28 cellular contexts compared by ENCODE assay signal in genomic region chr10:77583527-77583926, GRCh38. TPM values are rescaled to one million over a fixed set of nuclear protein-coding genes. Genes with fewer than 3 reads are reported as not detected.
DNase-seq lines count a peak whose midpoint lies in the region; ATAC-seq and TF ChIP-seq lines count a peak whose summit lies in the region.
"Had no signal": no experiment of that assay in that cellular context is flagged by ENCODE, and none has a peak within 500 bp of the region (broad histone marks: within the 10 kb centered on the region; RNA-seq: fewer than 3 reads in every experiment).

No MANE protein-coding gene starts in this region.

- TF ChIP-seq CTCF in mammary epithelial cell (conservative IDR thresholded peaks at IDR 0.05 in 1 of 2, IDR thresholded peaks at IDR 0.05 in 1 of 2; ENCODE audit: extremely low read depth in 1 of 2, insufficient read depth in 1 of 2, low read depth in 1 of 2, low read length in 2 of 2) (no peak), breast epithelium (IDR thresholded peaks at IDR 0.05) (no peak), PC-9 (conservative IDR thresholded peaks at IDR 0.05) (no peak)

- ATAC-seq in esophagus mucosa (peak; percentile 95), GM21529 (IDR thresholded peaks at IDR 0.05; ENCODE audit: unreplicated experiment) (no peak), GM21576 (IDR thresholded peaks at IDR 0.05; ENCODE audit: unreplicated experiment) (no peak)
- ATAC-seq: gastrocnemius medialis had no signal

- in situ Hi-C loops in mammary epithelial cell (cut with MboI; ENCODE audit: low sequenced_read_pairs in 2 of 2), result no loop called here

- dilution Hi-C loops in mammary epithelial cell (cut with HindIII; ENCODE audit: low sequenced_read_pairs), result no loop called here

- H2AFZ ChIP-seq in mammary epithelial cell (ENCODE audit: low read depth, low read length) (no peak overlapping the region), PC-9 (no peak overlapping the region)
- H2AFZ ChIP-seq: hepatocyte had no signal

- peak overlapping the region; percentile 9 for H3K4me2 ChIP-seq in mammary epithelial cell (ENCODE audit: insufficient read depth, low read depth, low read length)
- peak overlapping the region; percentile 58 for H3K4me2 ChIP-seq in PC-9
- H3K4me2 ChIP-seq: BLaER1, hepatocyte had no signal

- H3K79me2 ChIP-seq in mammary epithelial cell (ENCODE audit: insufficient read depth, low read length) (peaks cover 26% of the 10 kb centered on the region), PC-9 (ENCODE audit: low read depth) (no peaks in the 10 kb centered on the region)

- H3K27ac ChIP-seq in mammary epithelial cell (ENCODE audit: insufficient read depth, low read depth, low read length) (peak overlapping the region; percentile 47), breast epithelium (no peak overlapping the region), PC-9 (peak overlapping the region; percentile 88)
- H3K27ac ChIP-seq: BLaER1, colonic mucosa, hepatocyte, left ventricle myocardium inferior, tibial artery had no signal

- H3K27me3 ChIP-seq in mammary epithelial cell (ENCODE audit: insufficient read depth, low read length) (no peaks in the 10 kb centered on the region), breast epithelium (no peaks in the 10 kb centered on the region), PC-9 (ENCODE audit: insufficient read depth, low read depth) (no peaks in the 10 kb centered on the region)
- H3K27me3 ChIP-seq: BLaER1, brain microvascular endothelial cell, colonic mucosa, esophagus squamous epithelium, gastrocnemius medialis, hepatocyte, tibial artery had no signal

- intact Hi-C loops in mammary epithelial cell (cut with micrococcal nuclease) (no loop called here), breast epithelium (cut with DNase I; ENCODE audit: low total_unique reads) (no loop called here), PC-9 (cut with micrococcal nuclease; ENCODE audit: unreplicated experiment) (loop anchor here (5.0 kb wide), 1 partner anchor 71 kb away; no protein-coding TSS in a partner anchor)

- no peak for TF ChIP-seq POLR2A in breast epithelium (IDR thresholded peaks at IDR 0.05)

- peaks cover 63% of the 10 kb centered on the region for H3F3A ChIP-seq in PC-9 (ENCODE audit: insufficient read depth, low read depth)

- DNase-seq in mammary epithelial cell (peak; percentile 72), breast epithelium (ENCODE audit: low spot score in 2 of 2) (no peak), PC-9 (peak; percentile 21 to 85), NCI-H1436 treated with DMSO at 0.1 percent for 48 hours (lab: John Stamatoyannopoulos, UW) (no peak)
- DNase-seq: activated B cell treated with CpG ODN at 0.5 μM for 24 hours; activated CD4-positive, alpha-beta T cell treated with anti-CD3 and anti-CD28 coated beads, Interleukin-2, amount 50 U/mL, for 4 hours; activated naive CD4-positive, alpha-beta T cell; activated T-cell treated with anti-CD3 and anti-CD28 coated beads, Interleukin-2, amount 50 U/mL, for 1 hour; colonic mucosa; COR-L47; effector memory CD4-positive, alpha-beta T cell; esophagus squamous epithelium; gastrocnemius medialis; immature natural killer cell; left ventricle myocardium inferior; midbrain; NCI-H1092 treated with DMSO at 0.1 percent for 48 hours; NCI-H1930; NCI-H526; T-cell had no signal

- CTCF ChIA-PET in mammary epithelial cell (lab: Charles Lee; ENCODE audit: low non-redundant PET) (interaction anchor here (0.7 kb wide), 1 partner anchor 259 kb away, joined by 3 read pairs; no protein-coding TSS in a partner anchor), PC-9 (lab: Charles Lee) (no interaction called here)

- POLR2A ChIA-PET in PC-9 (lab: Charles Lee; ENCODE audit: unreplicated experiment), result interaction anchor here (0.6 kb wide), 1 partner anchor 188 kb away, joined by 3 read pairs; no protein-coding TSS in a partner anchor

- H3K4me1 ChIP-seq in mammary epithelial cell (ENCODE audit: insufficient read depth, low read length) (peaks cover 48% of the 10 kb centered on the region), breast epithelium (no peaks in the 10 kb centered on the region), PC-9 (replicated peaks; ENCODE audit: insufficient read depth) (peaks cover 71% of the 10 kb centered on the region)
- H3K4me1 ChIP-seq: colonic mucosa had no signal

- H3K36me3 ChIP-seq in mammary epithelial cell (ENCODE audit: insufficient read depth, low read length) (no peaks in the 10 kb centered on the region), breast epithelium (no peaks in the 10 kb centered on the region), PC-9 (ENCODE audit: low read depth) (no peaks in the 10 kb centered on the region)
- H3K36me3 ChIP-seq: BLaER1, brain microvascular endothelial cell, colonic mucosa, esophagus squamous epithelium, gastrocnemius medialis, left ventricle myocardium inferior, tibial artery had no signal

- H3K9me2 ChIP-seq in PC-9 (ENCODE audit: insufficient read depth), result no peaks in the 10 kb centered on the region

- H3K4me3 ChIP-seq in mammary epithelial cell (replicated peaks in 1 of 3; ENCODE audit: insufficient read depth in 1 of 3, low read depth in 2 of 3, low read length in 3 of 3) (no peak overlapping the region), breast epithelium (no peak overlapping the region), PC-9 (no peak overlapping the region)
- H3K4me3 ChIP-seq: BLaER1, colonic mucosa, esophagus squamous epithelium, gastrocnemius medialis, hepatocyte, left ventricle myocardium inferior, tibial artery had no signal

- no peak overlapping the region for H3K9ac ChIP-seq in mammary epithelial cell (ENCODE audit: insufficient read depth, low read length)
- H3K9ac ChIP-seq: BLaER1 had no signal

- H3K9me3 ChIP-seq in mammary epithelial cell (replicated peaks; ENCODE audit: insufficient read depth, low read length), result no peaks in the 10 kb centered on the region
- no peaks in the 10 kb centered on the region for H3K9me3 ChIP-seq in breast epithelium
- H3K9me3 ChIP-seq in PC-9 (ENCODE audit: insufficient read depth, low read depth), result no peaks in the 10 kb centered on the region
- H3K9me3 ChIP-seq: BLaER1, colonic mucosa, esophagus squamous epithelium, gastrocnemius medialis, left ventricle myocardium inferior, tibial artery had no signal

- BruUV-seq in mammary epithelial cell (replicated peaks; lab: Mats Ljungman, UMichigan) (no TSS peak), PC-9 (replicated peaks; lab: Mats Ljungman, UMichigan) (TSS peak; percentile 83)

- H4K20me1 ChIP-seq in mammary epithelial cell (ENCODE audit: insufficient read depth, low read length), result no peaks in the 10 kb centered on the region
- H4K20me1 ChIP-seq in PC-9 (ENCODE audit: insufficient read depth), result no peaks in the 10 kb centered on the region
- H4K20me1 ChIP-seq: BLaER1 had no signal

RNA-seq across cellular contexts. Expression of gene KCNMA1, which starts 54.1 kb away (rescaled TPM):
- total RNA-seq in mammary epithelial cell, result 10 to 100 TPM in 1 of 2 donors, 1 to 10 TPM in 1; 3.8 to 45.9 TPM
- polyA plus RNA-seq in mammary epithelial cell, result 29.7 TPM
- 62.8 TPM for polyA minus RNA-seq in mammary epithelial cell
- total RNA-seq in breast epithelium, result 10 to 100 TPM; 13.6 to 37.8 (median 15.1) TPM
- 0.68 and 0.70 TPM in 2 replicates for total RNA-seq in PC-9 (2021)
- total RNA-seq in esophagus mucosa, result 5.4 TPM
- total RNA-seq: SK-MEL-5 had no signal
- polyA plus RNA-seq: immature natural killer cell had no signal

Comparison
In these comparisons a context has a peak if more than half of its experiments do, and no peak if none do; other contexts are left out.
1. DNase-seq: peak in mammary epithelial cell (single experiment) and PC-9 (2 of 2); none in breast epithelium (0 of 2) and NCI-H1436 treated with DMSO at 0.1 percent for 48 hours (single experiment).
2. H3K27ac ChIP-seq: peak in mammary epithelial cell (single experiment) and PC-9 (single experiment); none in breast epithelium (0 of 2).